13 cellular contexts compared by ENCODE assay signal in genomic region chr5:123456242-123456641, GRCh38. TPM values are rescaled to one million over a fixed set of nuclear protein-coding genes. Genes with fewer than 3 reads are reported as not detected.
A peak's percentile ranks its signal among the peaks of the same experiment; 100 is the strongest.
DNase-seq lines count a peak whose midpoint lies in the region; ATAC-seq, FAIRE-seq and TF ChIP-seq lines count a peak whose summit lies in the region.
"Had no signal": no experiment of that assay in that cellular context is flagged by ENCODE, and none has a peak within 500 bp of the region (broad histone marks: within the 10 kb centered on the region; RNA-seq: fewer than 3 reads in every experiment).

No MANE protein-coding gene starts in this region.

- no peak overlapping the region for H3K4me3 ChIP-seq in transverse colon
- H3K4me3 ChIP-seq: A549, GM23248 had no signal

- peaks cover 0 to 36% (median 15%) of the 10 kb centered on the region in 4 donors for H3K4me1 ChIP-seq in transverse colon

- intact Hi-C loops in transverse colon (cut with DNase I; ENCODE audit: low total_unique reads): no loop called here

- H3K27me3 ChIP-seq in transverse colon: no peaks in the 10 kb centered on the region

- H3K27ac ChIP-seq in transverse colon: peak overlapping the region in 3 of 4 donors; percentile 21 to 65 (median 38)
- H3K27ac ChIP-seq: A549, GM23248 had no signal

- no peak for TF ChIP-seq POLR2A in transverse colon (IDR thresholded peaks at IDR 0.05)

- peak; percentile 89 for FAIRE-seq in colon (lab: Jason Lieb, UNC)
- FAIRE-seq: A549, H54 had no signal

- H3K9me3 ChIP-seq in transverse colon: no peaks in the 10 kb centered on the region
- H3K9me3 ChIP-seq: A549, Caco-2 had no signal

- no peak for TF ChIP-seq EP300 in transverse colon (IDR thresholded peaks at IDR 0.05; ENCODE audit: low read depth)

- peak; percentile 83 for ATAC-seq in left lobe of liver
- ATAC-seq in HG02588 (IDR thresholded peaks at IDR 0.05; ENCODE audit: unreplicated experiment): no peak
- ATAC-seq in HG02840 (IDR thresholded peaks at IDR 0.05; ENCODE audit: low FRiP score, unreplicated experiment): no peak
- ATAC-seq: A549 had no signal

- no peak for TF ChIP-seq CTCF in transverse colon (IDR thresholded peaks at IDR 0.05)

- 49 to 58% methylated on average over 1 of the region's 1 CpG for WGBS in transverse colon (ENCODE audit: low coverage in 1 of 2), 2 donors

- DNase-seq in LoVo (ENCODE audit: low spot score): peak; percentile 10
- no peak for DNase-seq in left lobe of liver (ENCODE audit: low spot score)
- no peak for DNase-seq in transverse colon
- no peak for DNase-seq in NCI-H2171 (lab: John Stamatoyannopoulos, UW)
- DNase-seq: Caco-2; CD8-positive, alpha-beta memory T cell; GF-D8; GM23248 had no signal

- in situ Hi-C loops in transverse colon (cut with MboI; ENCODE audit: low pct_ligation_motif_present in 1 of 4, low pct_unique_long_range_greater_than_20kb in 1 of 4, low sequenced_read_pairs in 3 of 4): no loop called here

- H3K36me3 ChIP-seq in transverse colon: no peaks in the 10 kb centered on the region

RNA-seq across cellular contexts. Expression of gene CEP120, which starts 33.0 kb away (rescaled TPM):
- total RNA-seq in left lobe of liver (11.6 TPM), transverse colon (10 to 100 TPM in 3 of 4 donors, 1 to 10 TPM in 1; 7.6 to 24.3 (median 18.2) TPM)

RNA-seq across cellular contexts. Expression of gene CSNK1G3, which starts 55.7 kb away (rescaled TPM):
- 17.2 TPM for total RNA-seq in left lobe of liver
- total RNA-seq in transverse colon: 10 to 100 TPM; 31.8 to 84.0 (median 55.9) TPM
